ENCODE assay signal across 7 cellular contexts in genomic region chr7:87933605-87933952, GRCh38. TPM values are rescaled to one million over a fixed set of nuclear protein-coding genes. Genes with fewer than 3 reads are reported as not detected.
DNase-seq lines count a peak whose midpoint lies in the region; ATAC-seq, FAIRE-seq and TF ChIP-seq lines count a peak whose summit lies in the region.

No MANE protein-coding gene starts in this region.

- no peaks in the 10 kb centered on the region for H3K36me3 ChIP-seq in bronchial epithelial cell (ENCODE audit: control insufficient read depth, insufficient read depth, low read length)
- no peaks in the 10 kb centered on the region for H3K36me3 ChIP-seq in mucosa of descending colon (ENCODE audit: low read depth)

- H3K4me3 Mint-ChIP-seq in nephron, result peak overlapping the region; percentile 88 to 95 (median 89)

- H3K9me3 ChIP-seq in mucosa of descending colon, result no peaks in the 10 kb centered on the region

- peaks cover 9% of the 10 kb centered on the region for H3K4me1 ChIP-seq in mucosa of descending colon (ENCODE audit: low read depth)

- peak overlapping the region in 1 of 3 experiments; percentile 29 for H3K27ac Mint-ChIP-seq in nephron

- DNase-seq in bronchial epithelial cell (ENCODE audit: low read depth) (no peak), left lobe of liver (ENCODE audit: low spot score) (no peak), mucosa of descending colon (no peak)

- peaks cover 4% of the 10 kb centered on the region for H3K27me3 ChIP-seq in bronchial epithelial cell (ENCODE audit: control insufficient read depth, insufficient read depth, low read length)

- no peaks in the 10 kb centered on the region for H3K9me3 Mint-ChIP-seq in nephron

- peaks cover 7% of the 10 kb centered on the region for H3K36me3 Mint-ChIP-seq in nephron (ENCODE audit: low read depth)

- no peak for TF ChIP-seq CTCF in bronchial epithelial cell (IDR thresholded peaks at IDR 0.05; ENCODE audit: insufficient read depth, low read length, severe bottlenecking)
- no peak for TF ChIP-seq CTCF in nephron (IDR thresholded peaks at IDR 0.05; ENCODE audit: unreplicated experiment in 3 of 3)
- TF ChIP-seq CTCF in mucosa of descending colon (IDR thresholded peaks at IDR 0.05), result no peak

- peaks cover 33% of the 10 kb centered on the region for H3K27me3 Mint-ChIP-seq in nephron (ENCODE audit: low read depth)

- peak; percentile 27 for ATAC-seq in GM19438 (IDR thresholded peaks at IDR 0.05; ENCODE audit: low read depth, unreplicated experiment)
- peak; percentile 11 for ATAC-seq in HG03442 (IDR thresholded peaks at IDR 0.05; ENCODE audit: unreplicated experiment)
- no peak for ATAC-seq in left lobe of liver
- no peak for ATAC-seq in mucosa of descending colon
- ATAC-seq in HG03469 (IDR thresholded peaks at IDR 0.05; ENCODE audit: unreplicated experiment), result no peak

- no peaks in the 10 kb centered on the region for H3K4me1 Mint-ChIP-seq in nephron

- H3K4me3 ChIP-seq in bronchial epithelial cell (ENCODE audit: low read depth, low read length) (peak overlapping the region; percentile 39), mucosa of descending colon (no peak overlapping the region)

- intact Hi-C loops in mucosa of descending colon (cut with DNase I, micrococcal nuclease), result no loop called here

- no peak for FAIRE-seq in bronchial epithelial cell (lab: Jason Lieb, UNC)

RNA-seq across cellular contexts. Expression of gene ADAM22, which starts 0.5 kb away (rescaled TPM):
- total RNA-seq in bronchial epithelial cell (under 0.01 TPM in 1 of 2 replicates, not detected in the other), left lobe of liver (0.53 TPM), mucosa of descending colon (1 to 10 TPM; 1.8 to 4.6 (median 3.7) TPM)

RNA-seq across cellular contexts. Expression of gene DBF4, which starts 57.3 kb away (rescaled TPM):
- total RNA-seq in bronchial epithelial cell (5.8 and 9.7 TPM in 2 replicates), left lobe of liver (2.4 TPM), mucosa of descending colon (10 to 100 TPM in 2 of 3 donors, 1 to 10 TPM in 1; 9.4 to 18.2 (median 13.4) TPM)

RNA-seq across cellular contexts. Expression of gene SLC25A40, which starts 57.4 kb away (rescaled TPM):
- total RNA-seq in bronchial epithelial cell (2.6 and 3.9 TPM in 2 replicates), left lobe of liver (8.0 TPM), mucosa of descending colon (10 to 100 TPM; 21.6 to 31.1 (median 29.0) TPM)

Comparison
In these comparisons a context has a peak if more than half of its experiments do, and no peak if none do; other contexts are left out.
1. ATAC-seq: peak in GM19438 (single experiment) and HG03442 (single experiment); none in left lobe of liver (single experiment), mucosa of descending colon (single experiment) and HG03469 (single experiment).